23 cellular contexts compared by ENCODE assay signal in genomic region chr1:36710008-36710407, GRCh38.
DNase-seq lines count a peak whose midpoint lies in the region; ATAC-seq lines count a peak whose summit lies in the region.
"Had no signal": no experiment of that assay in that cellular context is flagged by ENCODE, and none has a peak within 500 bp of the region (broad histone marks: within the 10 kb centered on the region; RNA-seq: fewer than 3 reads in every experiment).

No MANE protein-coding gene starts in this region.

- H4K8ac ChIP-seq in neuronal stem cell (ENCODE audit: low read depth, low read length): peak overlapping the region; percentile 58

- peak overlapping the region; percentile 50 for H3K18ac ChIP-seq in neuronal stem cell (ENCODE audit: low read length)

- H2AK5ac ChIP-seq in neuronal stem cell (ENCODE audit: low read depth, low read length): peak overlapping the region; percentile 8

- peaks cover 0 to 21% of the 10 kb centered on the region in 2 donors for H3K4me1 ChIP-seq in neuronal stem cell (ENCODE audit: control insufficient read depth in 2 of 2, insufficient read depth in 1 of 2, low read depth in 1 of 2, low read length in 2 of 2)
- H3K4me1 ChIP-seq: breast epithelium, Caco-2, upper lobe of left lung had no signal

- H2BK15ac ChIP-seq in neuronal stem cell (ENCODE audit: low read length): peak overlapping the region; percentile 56

- no peaks in the 10 kb centered on the region for H3K9me3 ChIP-seq in neuronal stem cell (replicated peaks in 1 of 2; ENCODE audit: control insufficient read depth in 2 of 2, insufficient read depth in 1 of 2, low read depth in 1 of 2, low read length in 2 of 2)
- H3K9me3 ChIP-seq: breast epithelium, Caco-2, upper lobe of left lung had no signal

- ATAC-seq in esophagus mucosa: no peak
- ATAC-seq: activated T-cell treated with anti-CD3 and anti-CD28 coated beads, Interleukin-2, amount 50 U/mL, for 4 hours; HepG2; PC-3 had no signal

- peak; percentile 29 for DNase-seq in NCI-H1436 (lab: John Stamatoyannopoulos, UW)
- DNase-seq in NCI-H1436 treated with DMSO at 0.1 percent for 48 hours (lab: John Stamatoyannopoulos, UW): no peak
- DNase-seq in NCI-H1694 treated with DMSO at 0.1 percent for 48 hours (lab: John Stamatoyannopoulos, UW): peak; percentile 40
- DNase-seq in NCI-H82 treated with DMSO at 0.1 percent for 48 hours (lab: John Stamatoyannopoulos, UW; ENCODE audit: unreplicated experiment): peak; percentile 94
- no peak for DNase-seq in neuronal stem cell (ENCODE audit: low spot score)
- no peak for DNase-seq in putamen (ENCODE audit: low spot score)
- DNase-seq in stimulated activated CD4-positive, alpha-beta T cell treated with anti-CD3 and anti-CD28 coated beads, Interleukin-1b, Interleukin-23, amount 100 ng/mL, for 48 hours: no peak
- DNase-seq: activated CD4-positive, alpha-beta T cell treated with anti-CD3 and anti-CD28 coated beads for 1 hour; activated naive CD4-positive, alpha-beta T cell; activated T-cell treated with anti-CD3 and anti-CD28 coated beads, Interleukin-2, amount 50 U/mL, for 4 hours; Caco-2; H7; kidney; NCI-H187 treated with DMSO at 0.1 percent for 48 hours; NCI-H774; PC-3; SHP77 treated with DMSO at 0.1 percent for 48 hours; T-helper 1 cell had no signal

- peak overlapping the region; percentile 33 for H2BK120ac ChIP-seq in neuronal stem cell (ENCODE audit: low read depth, low read length)

- H3K27ac ChIP-seq in neuronal stem cell (replicated peaks; ENCODE audit: low read length): peak overlapping the region; percentile 61
- H3K27ac ChIP-seq: breast epithelium, HL-60, upper lobe of left lung had no signal

- H3K4me2 ChIP-seq in neuronal stem cell (ENCODE audit: insufficient read depth, low read length, poor library complexity, severe bottlenecking): no peak overlapping the region

- no peak overlapping the region for H3K23ac ChIP-seq in neuronal stem cell (ENCODE audit: low read depth, low read length, poor library complexity)

- no peak overlapping the region for H3K4me3 ChIP-seq in neuronal stem cell (ENCODE audit: low read length in 2 of 2)
- H3K4me3 ChIP-seq: breast epithelium, upper lobe of left lung had no signal

- peak overlapping the region; percentile 1 for H2BK5ac ChIP-seq in neuronal stem cell (ENCODE audit: low read length)

- no peak overlapping the region for H2BK12ac ChIP-seq in neuronal stem cell (ENCODE audit: low read length)

- no peak overlapping the region for H3K9ac ChIP-seq in neuronal stem cell (ENCODE audit: low read depth, low read length, poor library complexity)

- peaks cover 0 to 28% (median 0%) of the 10 kb centered on the region in 3 experiments for H3K27me3 ChIP-seq in neuronal stem cell (ENCODE audit: control insufficient read depth in 3 of 3, insufficient read depth in 3 of 3, low read depth in 1 of 3, low read length in 3 of 3)
- H3K27me3 ChIP-seq: upper lobe of left lung had no signal

- H3K79me1 ChIP-seq in neuronal stem cell (ENCODE audit: low read depth, low read length): no peaks in the 10 kb centered on the region

- H2AFZ ChIP-seq in neuronal stem cell (ENCODE audit: low read length): no peak overlapping the region

- no peak overlapping the region for H3K4ac ChIP-seq in neuronal stem cell (ENCODE audit: low read length)

- H3K36me3 ChIP-seq in neuronal stem cell (replicated peaks in 1 of 2; ENCODE audit: control insufficient read depth in 2 of 2, insufficient read depth in 2 of 2, low read length in 2 of 2): no peaks in the 10 kb centered on the region
- H3K36me3 ChIP-seq: breast epithelium, upper lobe of left lung had no signal

- no peak overlapping the region for H3K14ac ChIP-seq in neuronal stem cell (ENCODE audit: low read length)

- no CpG with 5 or more reads among the region's 13 CpGs for WGBS in neuronal stem cell (ENCODE audit: extremely low coverage in 2 of 2, insufficient read length in 2 of 2, insufficient replicate concordance in 1 of 2), 2 donors

- H4K91ac ChIP-seq in neuronal stem cell (ENCODE audit: low read depth, low read length, poor library complexity): peak overlapping the region; percentile 40

Comparison
In these comparisons a context has a peak if more than half of its experiments do, and no peak if none do; other contexts are left out.
1. DNase-seq: peak in NCI-H1436 (single experiment), NCI-H1694 treated with DMSO at 0.1 percent for 48 hours (single experiment) and NCI-H82 treated with DMSO at 0.1 percent for 48 hours (single experiment); none in NCI-H1436 treated with DMSO at 0.1 percent for 48 hours (single experiment), neuronal stem cell (single experiment), putamen (single experiment) and stimulated activated CD4-positive, alpha-beta T cell treated with anti-CD3 and anti-CD28 coated beads, Interleukin-1b, Interleukin-23, amount 100 ng/mL, for 48 hours (single experiment).